ENCODE assay signal across 1 cellular context in the genomic region with DNA sequence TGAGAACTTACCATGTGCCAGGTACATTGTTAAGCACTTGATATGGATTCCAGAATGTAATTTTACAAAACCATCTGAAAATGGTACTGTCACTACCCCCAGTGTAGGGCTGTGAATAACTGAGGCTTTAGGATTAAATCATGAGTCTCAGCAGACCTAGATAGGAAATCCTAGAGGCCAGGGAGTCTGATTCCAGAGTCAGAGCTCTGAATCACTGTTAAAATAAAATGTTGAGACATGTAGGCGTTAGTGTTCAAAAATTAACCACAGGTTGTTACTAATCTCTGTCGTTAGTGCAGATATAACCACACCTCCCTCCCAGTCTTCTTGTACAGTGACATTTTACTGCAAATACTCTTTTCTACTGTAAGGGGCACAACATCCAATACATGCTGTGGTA.
TF ChIP-seq lines count a peak whose summit lies in the region.

No MANE protein-coding gene starts in this region.

TF ChIP-seq in H1, 55 proteins besides CTCF, POLR2A, EP300 and RAD21:
- TF ChIP-seq USF2 (IDR thresholded peaks at IDR 0.05; ENCODE audit: low read length) (no peak), EZH2 (IDR thresholded peaks at IDR 0.05; ENCODE audit: low read depth, low read length, severe bottlenecking) (no peak), POLR2AphosphoS5 (IDR thresholded peaks at IDR 0.05; ENCODE audit: low read depth, low read length) (no peak), BACH1 (IDR thresholded peaks at IDR 0.05; ENCODE audit: low read length) (no peak), TAF1 (IDR thresholded peaks at IDR 0.05; ENCODE audit: low read depth, low read length) (no peak), SIX5 (IDR thresholded peaks at IDR 0.05; ENCODE audit: low read depth, low read length) (no peak), YY1 (IDR thresholded peaks at IDR 0.05; ENCODE audit: low read depth, low read length) (no peak), MAFK (IDR thresholded peaks at IDR 0.05; ENCODE audit: low read depth, low read length) (no peak), SP1 (IDR thresholded peaks at IDR 0.05; ENCODE audit: low read depth, low read length) (no peak)
TF ChIP-seq in H1: peak in this region for 0.
